Comparison of ENCODE assay signal across 32 cellular contexts in the genomic region with DNA sequence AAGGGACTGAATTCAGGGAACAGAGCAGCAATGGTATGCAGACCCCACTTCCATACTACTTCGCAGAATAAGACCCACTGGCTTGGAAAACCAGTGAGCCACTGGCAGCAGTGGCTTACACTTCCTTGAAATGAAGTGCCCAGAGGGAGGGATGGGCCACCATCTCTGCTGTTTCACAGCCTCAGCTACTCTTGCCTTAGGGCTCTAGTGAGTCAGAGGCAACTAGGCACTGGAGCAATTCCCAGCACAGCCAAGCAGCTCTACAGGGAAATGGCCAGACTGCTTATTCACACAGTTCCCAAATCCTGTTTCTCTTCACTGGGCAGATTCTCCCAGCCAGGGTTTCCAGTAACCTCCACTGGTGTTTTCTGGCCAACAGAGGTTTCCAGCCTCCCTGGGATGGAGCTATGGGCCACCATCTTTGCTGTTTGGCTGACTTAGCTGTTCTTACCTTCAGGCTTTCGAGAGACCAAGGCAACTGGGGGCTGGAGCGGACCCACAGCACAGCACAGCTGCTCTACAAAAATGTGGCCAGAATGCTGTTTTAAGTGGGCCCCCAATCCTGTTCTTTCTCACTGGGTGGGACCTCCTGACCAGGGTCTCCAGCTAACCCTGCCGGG.
A peak's percentile ranks its signal among the peaks of the same experiment; 100 is the strongest.
DNase-seq lines count a peak whose midpoint lies in the region; ATAC-seq, FAIRE-seq and TF ChIP-seq lines count a peak whose summit lies in the region.
"Had no signal": no experiment of that assay in that cellular context is flagged by ENCODE, and none has a peak within 500 bp of the region (broad histone marks: within the 10 kb centered on the region; RNA-seq: fewer than 3 reads in every experiment).

No MANE protein-coding gene starts in this region.

- H3K4me1 Mint-ChIP-seq in HFFc6 (ENCODE audit: low read depth) (peaks cover 6% of the 10 kb centered on the region; the same call in 1 of the 2 replicates), osteocyte (ENCODE audit: unreplicated experiment) (no peaks in the 10 kb centered on the region)
- H3K4me1 Mint-ChIP-seq: activated CD8-positive, alpha-beta memory T cell treated with anti-CD3 and anti-CD28 coated beads, Interleukin-2, amount 10 ng/mL, durations not matched to agents 7 days and 5 days; activated naive CD8-positive, alpha-beta T cell treated with anti-CD3 and anti-CD28 coated beads, Interleukin-2, amount 50 U/mL, for 24 hours; central memory CD8-positive, alpha-beta T cell; endodermal cell; nephron had no signal

- TF ChIP-seq CTCF in HFFc6 (IDR thresholded peaks at IDR 0.05) (no peak), bronchial epithelial cell (IDR thresholded peaks at IDR 0.05; ENCODE audit: insufficient read depth, low read length, severe bottlenecking) (no peak), osteocyte (IDR thresholded peaks at IDR 0.05) (no peak), WERI-Rb-1 (IDR thresholded peaks at IDR 0.05; ENCODE audit: low read depth, low read length) (no peak), D721Med (IDR thresholded peaks at IDR 0.05; ENCODE audit: insufficient read depth, missing control alignments) (no peak)

- ATAC-seq in HG03520 (IDR thresholded peaks at IDR 0.05; ENCODE audit: unreplicated experiment): no peak
- ATAC-seq: activated CD8-positive, alpha-beta memory T cell treated with anti-CD3 and anti-CD28 coated beads, Interleukin-2, amount 10 ng/mL, durations not matched to agents 7 days and 5 days; activated naive CD8-positive, alpha-beta T cell treated with anti-CD3 and anti-CD28 coated beads, Interleukin-2, amount 50 U/mL, for 24 hours; heart right ventricle; left colon had no signal

- DNase-seq in EH (ENCODE audit: low read depth): peak; percentile 82
- DNase-seq in HFFc6: peak; percentile 85
- peak; percentile 42 for DNase-seq in bronchial epithelial cell (ENCODE audit: low read depth)
- peak; percentile 68 for DNase-seq in osteocyte (ENCODE audit: extremely low spot score, unreplicated experiment)
- DNase-seq in WERI-Rb-1: no peak
- no peak for DNase-seq in ureter (ENCODE audit: low spot score)
- DNase-seq in D721Med (ENCODE audit: insufficient read length, low spot score): no peak
- DNase-seq: ACHN; activated CD8-positive, alpha-beta memory T cell treated with anti-CD3 and anti-CD28 coated beads, Interleukin-2, amount 10 ng/mL, durations not matched to agents 7 days and 5 days; activated naive CD8-positive, alpha-beta T cell treated with anti-CD3 and anti-CD28 coated beads, Interleukin-2, amount 50 U/mL, for 24 hours; activated T-cell treated with anti-CD3 and anti-CD28 coated beads, Interleukin-2, amount 50 U/mL, for 48 hours; C1 segment of cervical spinal cord; DMS53; endodermal cell; H7; heart right ventricle; left colon; NCI-H1436 treated with DMSO at 0.1 percent for 48 hours; NCI-H748 treated with DMSO at 0.1 percent for 48 hours; stimulated activated CD4-positive, alpha-beta T cell treated with anti-CD3 and anti-CD28 coated beads, Interleukin-15, amount 100 ng/mL, for 24 hours; stimulated activated CD4-positive, alpha-beta T cell treated with anti-CD3 and anti-CD28 coated beads, Interleukin-4, amount 100 ng/mL, for 4 hours had no signal

- H3K4me3 ChIP-seq in bronchial epithelial cell (ENCODE audit: low read depth, low read length): no peak overlapping the region
- no peak overlapping the region for H3K4me3 ChIP-seq in WERI-Rb-1 (ENCODE audit: low read depth, low read length)
- H3K4me3 ChIP-seq: esophagus muscularis mucosa, heart right ventricle had no signal

- FAIRE-seq in bronchial epithelial cell (lab: Jason Lieb, UNC) (no peak), D721Med (lab: Jason Lieb, UNC) (no peak)
- FAIRE-seq: frontal cortex, GM19239, RCC 7860 had no signal

- H3K4me3 Mint-ChIP-seq in HFFc6 (no peak overlapping the region), osteocyte (ENCODE audit: unreplicated experiment) (no peak overlapping the region)
- H3K4me3 Mint-ChIP-seq: activated CD8-positive, alpha-beta memory T cell treated with anti-CD3 and anti-CD28 coated beads, Interleukin-2, amount 10 ng/mL, durations not matched to agents 7 days and 5 days; activated naive CD8-positive, alpha-beta T cell treated with anti-CD3 and anti-CD28 coated beads, Interleukin-2, amount 50 U/mL, for 24 hours; central memory CD8-positive, alpha-beta T cell; dendritic cell treated with granulocyte-macrophage colony-stimulating factor and Interleukin-4, amounts not matched to agents 40 ng/mL and 50 ng/mL, for 4 days; endodermal cell; nephron; type B pancreatic cell had no signal

- H3K9me3 Mint-ChIP-seq in HFFc6 (peaks cover 1% of the 10 kb centered on the region), osteocyte (ENCODE audit: unreplicated experiment) (peaks cover 26% of the 10 kb centered on the region)
- H3K9me3 Mint-ChIP-seq: activated naive CD8-positive, alpha-beta T cell treated with anti-CD3 and anti-CD28 coated beads, Interleukin-2, amount 50 U/mL, for 24 hours; central memory CD8-positive, alpha-beta T cell; type B pancreatic cell had no signal

- H3K36me3 Mint-ChIP-seq in HFFc6 (ENCODE audit: low read depth) (no peaks in the 10 kb centered on the region), osteocyte (ENCODE audit: unreplicated experiment) (no peaks in the 10 kb centered on the region)
- H3K36me3 Mint-ChIP-seq: activated CD8-positive, alpha-beta memory T cell treated with anti-CD3 and anti-CD28 coated beads, Interleukin-2, amount 10 ng/mL, durations not matched to agents 7 days and 5 days; type B pancreatic cell had no signal

- H3K27me3 Mint-ChIP-seq in HFFc6 (ENCODE audit: insufficient read depth) (no peaks in the 10 kb centered on the region; the same call in 1 of the 2 replicates), osteocyte (ENCODE audit: unreplicated experiment) (no peaks in the 10 kb centered on the region)
- H3K27me3 Mint-ChIP-seq: activated CD8-positive, alpha-beta memory T cell treated with anti-CD3 and anti-CD28 coated beads, Interleukin-2, amount 10 ng/mL, durations not matched to agents 7 days and 5 days; activated naive CD8-positive, alpha-beta T cell treated with anti-CD3 and anti-CD28 coated beads, Interleukin-2, amount 50 U/mL, for 24 hours; central memory CD8-positive, alpha-beta T cell; dendritic cell treated with granulocyte-macrophage colony-stimulating factor and Interleukin-4, amounts not matched to agents 40 ng/mL and 50 ng/mL, for 4 days; type B pancreatic cell had no signal

- no peak overlapping the region for H3K27ac ChIP-seq in WERI-Rb-1
- H3K27ac ChIP-seq: esophagus muscularis mucosa, heart right ventricle, HL-60, KMS-11 had no signal

- H3K9me3 ChIP-seq in WERI-Rb-1 (ENCODE audit: severe bottlenecking): no peaks in the 10 kb centered on the region

- H3K36me3 ChIP-seq in bronchial epithelial cell (ENCODE audit: control insufficient read depth, insufficient read depth, low read length): no peaks in the 10 kb centered on the region
- H3K36me3 ChIP-seq in WERI-Rb-1: no peaks in the 10 kb centered on the region
- H3K36me3 ChIP-seq: esophagus muscularis mucosa, heart right ventricle had no signal

- H3K27me3 ChIP-seq in bronchial epithelial cell (ENCODE audit: control insufficient read depth, insufficient read depth, low read length) (no peaks in the 10 kb centered on the region), WERI-Rb-1 (ENCODE audit: insufficient read depth, low read depth, severe bottlenecking) (peaks cover 9% of the 10 kb centered on the region)
- H3K27me3 ChIP-seq: esophagus muscularis mucosa, heart right ventricle had no signal

- H3K27ac Mint-ChIP-seq in HFFc6 (peak overlapping the region; percentile 76), osteocyte (ENCODE audit: unreplicated experiment) (no peak overlapping the region)
- H3K27ac Mint-ChIP-seq: activated CD8-positive, alpha-beta memory T cell treated with anti-CD3 and anti-CD28 coated beads, Interleukin-2, amount 10 ng/mL, durations not matched to agents 7 days and 5 days; activated naive CD8-positive, alpha-beta T cell treated with anti-CD3 and anti-CD28 coated beads, Interleukin-2, amount 50 U/mL, for 24 hours; dendritic cell treated with granulocyte-macrophage colony-stimulating factor and Interleukin-4, amounts not matched to agents 40 ng/mL and 50 ng/mL, for 4 days; endodermal cell; nephron; type B pancreatic cell had no signal

Comparison
In these comparisons a context has a peak if more than half of its experiments do, and no peak if none do; other contexts are left out.
1. DNase-seq: peak in EH (single experiment), HFFc6 (single experiment), bronchial epithelial cell (single experiment) and osteocyte (single experiment); none in WERI-Rb-1 (single experiment), ureter (single experiment) and D721Med (single experiment).